ENCODE assay signal across 26 cellular contexts in the genomic region with DNA sequence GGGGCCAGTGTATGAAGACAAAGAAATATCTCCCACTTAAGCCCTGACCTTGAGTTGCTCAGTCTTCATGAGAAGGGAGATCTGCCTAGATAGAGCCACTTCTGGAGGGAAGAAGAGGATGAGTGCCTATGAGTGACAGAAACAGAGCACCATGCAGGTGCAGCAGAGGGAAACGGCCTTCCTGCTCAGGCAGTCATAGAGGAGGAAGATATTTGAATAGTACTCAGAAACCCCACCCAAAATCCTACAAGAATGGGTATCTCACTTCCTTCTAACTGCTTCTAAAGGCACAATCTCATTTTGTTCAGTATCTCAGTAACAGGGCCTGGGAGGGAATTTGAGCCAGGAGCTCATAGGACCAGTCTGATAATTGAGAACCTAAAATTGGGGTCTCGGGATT.
"Had no signal": no experiment of that assay in that cellular context is flagged by ENCODE, and none has a peak within 500 bp of the region (broad histone marks: within the 10 kb centered on the region; RNA-seq: fewer than 3 reads in every experiment).

No MANE protein-coding gene starts in this region.

- DNase-seq: activated CD4-positive, alpha-beta memory T cell treated with anti-CD3 and anti-CD28 coated beads, Interleukin-2, amount 10 ng/mL, durations not matched to agents 7 days and 5 days; activated CD4-positive, alpha-beta T cell treated with anti-CD3 and anti-CD28 coated beads for 1 hour; activated CD4-positive, alpha-beta T cell treated with anti-CD3 and anti-CD28 coated beads, Interleukin-2, amount 10 ng/mL, durations not matched to agents 7 days and 5 days; activated CD8-positive, alpha-beta memory T cell treated with anti-CD3 and anti-CD28 coated beads, Interleukin-2, amount 50 U/mL, for 48 hours; activated gamma-delta T cell treated with Interleukin-2 at 50 U/mL for 16 hours; activated naive CD4-positive, alpha-beta T cell treated with anti-CD3 and anti-CD28 coated beads, Interleukin-2, amount 50 U/mL, for 16 hours; activated T-cell treated with anti-CD3 and anti-CD28 coated beads, Interleukin-2, amount 50 U/mL, for 24 hours; amygdala; caudate nucleus; foreskin fibroblast; heart right ventricle; naive B cell; nephron progenitor cell; ovary; right lobe of liver; stimulated activated CD4-positive, alpha-beta T cell treated with anti-CD3 and anti-CD28 coated beads, Interleukin-12 subunit alpha, Interleukin-12 subunit beta, amount 100 ng/mL, for 4 hours; stimulated activated CD4-positive, alpha-beta T cell treated with anti-CD3 and anti-CD28 coated beads, Interleukin-4, amount 100 ng/mL, for 24 hours; stimulated activated naive CD8-positive, alpha-beta T cell treated with anti-CD3 and anti-CD28 coated beads, Interleukin-15, amount 100 ng/mL, for 72 hours; substantia nigra; uterus had no signal

- H3K27ac Mint-ChIP-seq: activated CD4-positive, alpha-beta memory T cell treated with anti-CD3 and anti-CD28 coated beads, Interleukin-2, amount 10 ng/mL, durations not matched to agents 7 days and 5 days; activated CD4-positive, alpha-beta T cell treated with anti-CD3 and anti-CD28 coated beads, Interleukin-2, amount 10 ng/mL, durations not matched to agents 7 days and 5 days; activated T-cell treated with anti-CD3 and anti-CD28 coated beads, Interleukin-2, amount 50 U/mL, for 24 hours; activated T-helper 17 cell treated with anti-CD3 and anti-CD28 coated beads, Interleukin-2, amount 50 U/mL, for 72 hours; mesothelial cell of epicardium; nephron progenitor cell; progenitor cell of endocrine pancreas; stimulated activated effector memory CD8-positive, alpha-beta T cell treated with anti-CD3 and anti-CD28 coated beads, Interleukin-12 subunit alpha, Interleukin-12 subunit beta, amount 100 ng/mL, for 72 hours; stimulated activated naive CD8-positive, alpha-beta T cell treated with anti-CD3 and anti-CD28 coated beads, Interleukin-15, amount 100 ng/mL, for 72 hours; type B pancreatic cell; WTC11 had no signal

- H3K9me3 Mint-ChIP-seq: activated CD4-positive, alpha-beta memory T cell treated with anti-CD3 and anti-CD28 coated beads, Interleukin-2, amount 10 ng/mL, durations not matched to agents 7 days and 5 days; activated CD4-positive, alpha-beta T cell treated with anti-CD3 and anti-CD28 coated beads, Interleukin-2, amount 10 ng/mL, durations not matched to agents 7 days and 5 days; activated T-cell treated with anti-CD3 and anti-CD28 coated beads, Interleukin-2, amount 50 U/mL, for 24 hours; activated T-helper 17 cell treated with anti-CD3 and anti-CD28 coated beads, Interleukin-2, amount 50 U/mL, for 72 hours; mesothelial cell of epicardium; nephron progenitor cell; stimulated activated effector memory CD8-positive, alpha-beta T cell treated with anti-CD3 and anti-CD28 coated beads, Interleukin-12 subunit alpha, Interleukin-12 subunit beta, amount 100 ng/mL, for 72 hours; stimulated activated naive CD8-positive, alpha-beta T cell treated with anti-CD3 and anti-CD28 coated beads, Interleukin-15, amount 100 ng/mL, for 72 hours; type B pancreatic cell; WTC11 had no signal

- H3K4me3 Mint-ChIP-seq: activated CD4-positive, alpha-beta memory T cell treated with anti-CD3 and anti-CD28 coated beads, Interleukin-2, amount 10 ng/mL, durations not matched to agents 7 days and 5 days; activated CD4-positive, alpha-beta T cell treated with anti-CD3 and anti-CD28 coated beads, Interleukin-2, amount 10 ng/mL, durations not matched to agents 7 days and 5 days; activated T-cell treated with anti-CD3 and anti-CD28 coated beads, Interleukin-2, amount 50 U/mL, for 24 hours; activated T-helper 17 cell treated with anti-CD3 and anti-CD28 coated beads, Interleukin-2, amount 50 U/mL, for 72 hours; mesothelial cell of epicardium; naive B cell; nephron progenitor cell; stimulated activated effector memory CD8-positive, alpha-beta T cell treated with anti-CD3 and anti-CD28 coated beads, Interleukin-12 subunit alpha, Interleukin-12 subunit beta, amount 100 ng/mL, for 72 hours; stimulated activated naive CD8-positive, alpha-beta T cell treated with anti-CD3 and anti-CD28 coated beads, Interleukin-15, amount 100 ng/mL, for 72 hours; type B pancreatic cell; WTC11 had no signal

- ATAC-seq: activated T-helper 17 cell treated with anti-CD3 and anti-CD28 coated beads, Interleukin-2, amount 50 U/mL, for 72 hours; heart right ventricle; right lobe of liver; stimulated activated naive CD8-positive, alpha-beta T cell treated with anti-CD3 and anti-CD28 coated beads, Interleukin-15, amount 100 ng/mL, for 72 hours; WTC11 had no signal

- H3K4me1 Mint-ChIP-seq: activated CD4-positive, alpha-beta memory T cell treated with anti-CD3 and anti-CD28 coated beads, Interleukin-2, amount 10 ng/mL, durations not matched to agents 7 days and 5 days; activated CD4-positive, alpha-beta T cell treated with anti-CD3 and anti-CD28 coated beads, Interleukin-2, amount 10 ng/mL, durations not matched to agents 7 days and 5 days; activated T-helper 17 cell treated with anti-CD3 and anti-CD28 coated beads, Interleukin-2, amount 50 U/mL, for 72 hours; stimulated activated effector memory CD8-positive, alpha-beta T cell treated with anti-CD3 and anti-CD28 coated beads, Interleukin-12 subunit alpha, Interleukin-12 subunit beta, amount 100 ng/mL, for 72 hours; stimulated activated naive CD8-positive, alpha-beta T cell treated with anti-CD3 and anti-CD28 coated beads, Interleukin-15, amount 100 ng/mL, for 72 hours had no signal

- H3K27me3 Mint-ChIP-seq: activated CD4-positive, alpha-beta memory T cell treated with anti-CD3 and anti-CD28 coated beads, Interleukin-2, amount 10 ng/mL, durations not matched to agents 7 days and 5 days; activated T-cell treated with anti-CD3 and anti-CD28 coated beads, Interleukin-2, amount 50 U/mL, for 24 hours; stimulated activated naive CD8-positive, alpha-beta T cell treated with anti-CD3 and anti-CD28 coated beads, Interleukin-15, amount 100 ng/mL, for 72 hours had no signal

- H3K36me3 Mint-ChIP-seq: mesothelial cell of epicardium; naive B cell; stimulated activated effector memory CD8-positive, alpha-beta T cell treated with anti-CD3 and anti-CD28 coated beads, Interleukin-12 subunit alpha, Interleukin-12 subunit beta, amount 100 ng/mL, for 72 hours; type B pancreatic cell; WTC11 had no signal
